ENCODE assay signal across 9 cellular contexts in genomic region chr5:173963107-173963506, GRCh38. TPM values are rescaled to one million over a fixed set of nuclear protein-coding genes. Genes with fewer than 3 reads are reported as not detected.
A peak's percentile ranks its signal among the peaks of the same experiment; 100 is the strongest.
DNase-seq lines count a peak whose midpoint lies in the region; ATAC-seq and TF ChIP-seq lines count a peak whose summit lies in the region.
"Had no signal": no experiment of that assay in that cellular context is flagged by ENCODE, and none has a peak within 500 bp of the region (broad histone marks: within the 10 kb centered on the region; RNA-seq: fewer than 3 reads in every experiment).

No MANE protein-coding gene starts in this region.

- TF ChIP-seq POLR2A in breast epithelium (IDR thresholded peaks at IDR 0.05) (no peak), suprapubic skin (IDR thresholded peaks at IDR 0.05) (no peak)

- H3K27me3 ChIP-seq in breast epithelium = no peaks in the 10 kb centered on the region
- H3K27me3 ChIP-seq in suprapubic skin = no peaks in the 10 kb centered on the region

- no peaks in the 10 kb centered on the region for H3K4me1 Mint-ChIP-seq in stimulated activated effector memory CD8-positive, alpha-beta T cell treated with anti-CD3 and anti-CD28 coated beads, Interleukin-12 subunit alpha, Interleukin-12 subunit beta, amount 100 ng/mL, for 72 hours

- ATAC-seq in stimulated activated effector memory CD8-positive, alpha-beta T cell treated with anti-CD3 and anti-CD28 coated beads, Interleukin-12 subunit alpha, Interleukin-12 subunit beta, amount 100 ng/mL, for 72 hours = no peak

- TF ChIP-seq CTCF in breast epithelium (IDR thresholded peaks at IDR 0.05) (no peak), suprapubic skin (IDR thresholded peaks at IDR 0.05) (no peak)

- DNase-seq in DMS79 treated with DMSO at 0.1 percent for 48 hours (lab: John Stamatoyannopoulos, UW) (peak; percentile 29), DMS79 (lab: John Stamatoyannopoulos, UW) (no peak), breast epithelium (ENCODE audit: low spot score in 2 of 2) (peak in 1 of 2 donors; percentile 30), iris pigment epithelial cell (ENCODE audit: low read depth) (peak; percentile 71), suprapubic skin (ENCODE audit: low spot score in 2 of 2) (no peak), hepatic stellate cell (ENCODE audit: low spot score) (no peak), DMS153 (lab: John Stamatoyannopoulos, UW) (no peak)
- DNase-seq in stimulated activated effector memory CD8-positive, alpha-beta T cell treated with anti-CD3 and anti-CD28 coated beads, Interleukin-12 subunit alpha, Interleukin-12 subunit beta, amount 100 ng/mL, for 72 hours (ENCODE audit: low spot score in 2 of 2) = no peak
- DNase-seq: activated CD4-positive, alpha-beta T cell treated with anti-CD3 and anti-CD28 coated beads, Interleukin-2, amount 50 U/mL, for 48 hours had no signal

- H3K27ac Mint-ChIP-seq in stimulated activated effector memory CD8-positive, alpha-beta T cell treated with anti-CD3 and anti-CD28 coated beads, Interleukin-12 subunit alpha, Interleukin-12 subunit beta, amount 100 ng/mL, for 72 hours = no peak overlapping the region

- 21% methylated on average over 5 of the region's 5 CpGs for WGBS in suprapubic skin

- H3K9me3 ChIP-seq in breast epithelium = no peaks in the 10 kb centered on the region
- no peaks in the 10 kb centered on the region for H3K9me3 ChIP-seq in suprapubic skin

- H3K27ac ChIP-seq in breast epithelium = peak overlapping the region; percentile 61 to 83
- peak overlapping the region; percentile 34 for H3K27ac ChIP-seq in suprapubic skin

- H3K4me1 ChIP-seq in breast epithelium (peaks cover 0 to 6% of the 10 kb centered on the region in 2 donors), suprapubic skin (peaks cover 13% of the 10 kb centered on the region)

- no peaks in the 10 kb centered on the region for H3K36me3 Mint-ChIP-seq in stimulated activated effector memory CD8-positive, alpha-beta T cell treated with anti-CD3 and anti-CD28 coated beads, Interleukin-12 subunit alpha, Interleukin-12 subunit beta, amount 100 ng/mL, for 72 hours

- H3K4me3 ChIP-seq in breast epithelium = peak overlapping the region in 2 of 3 donors; percentile 53 to 61
- peak overlapping the region; percentile 43 for H3K4me3 ChIP-seq in suprapubic skin

- no peak overlapping the region for H3K4me3 Mint-ChIP-seq in stimulated activated effector memory CD8-positive, alpha-beta T cell treated with anti-CD3 and anti-CD28 coated beads, Interleukin-12 subunit alpha, Interleukin-12 subunit beta, amount 100 ng/mL, for 72 hours

- TF ChIP-seq EP300 in suprapubic skin (IDR thresholded peaks at IDR 0.05) = no peak

- H3K9me3 Mint-ChIP-seq in stimulated activated effector memory CD8-positive, alpha-beta T cell treated with anti-CD3 and anti-CD28 coated beads, Interleukin-12 subunit alpha, Interleukin-12 subunit beta, amount 100 ng/mL, for 72 hours = no peaks in the 10 kb centered on the region

- no peaks in the 10 kb centered on the region for H3K36me3 ChIP-seq in breast epithelium
- H3K36me3 ChIP-seq in suprapubic skin = no peaks in the 10 kb centered on the region

- intact Hi-C loops in breast epithelium (cut with DNase I; ENCODE audit: low total_unique reads) = no loop called here

RNA-seq across cellular contexts. Expression of gene C5orf47, which starts 25.9 kb away (rescaled TPM):
- total RNA-seq in breast epithelium (not detected), suprapubic skin (not detected)

Comparison
In these comparisons a context has a peak if more than half of its experiments do, and no peak if none do; other contexts are left out.
1. DNase-seq: peak in DMS79 treated with DMSO at 0.1 percent for 48 hours (single experiment) and iris pigment epithelial cell (single experiment); none in DMS79 (single experiment), suprapubic skin (0 of 2), hepatic stellate cell (single experiment), stimulated activated effector memory CD8-positive, alpha-beta T cell treated with anti-CD3 and anti-CD28 coated beads, Interleukin-12 subunit alpha, Interleukin-12 subunit beta, amount 100 ng/mL, for 72 hours (0 of 2) and DMS153 (single experiment).